ENCODE assay signal across 8 cellular contexts in genomic region chr6:149922642-149923326, GRCh38. TPM values are rescaled to one million over a fixed set of nuclear protein-coding genes. Genes with fewer than 3 reads are reported as not detected.
DNase-seq lines count a peak whose midpoint lies in the region; ATAC-seq and TF ChIP-seq lines count a peak whose summit lies in the region.

TSS of gene RAET1G (minus strand) at chr6:149923121. CDS start at chr6:149923010, 111 bp downstream.

- no peaks in the 10 kb centered on the region for H4K20me1 ChIP-seq in IMR-90 (ENCODE audit: insufficient read depth, low read length)

- H2AFZ ChIP-seq in IMR-90 (replicated peaks; ENCODE audit: low read length, poor library complexity), result peak within 1 kb of the TSS; percentile 98

- in situ Hi-C loops in IMR-90 (cut with MboI; ENCODE audit: low sequenced_read_pairs), result loop anchor here (5.0 to 10.0 kb wide), 4 partner anchors 55 to 378 kb away; partner anchors contain the start of gene PPIL4

- no peaks in the 10 kb centered on the region for H3K9me1 ChIP-seq in IMR-90 (ENCODE audit: insufficient read depth, low read length)

- H3K9me3 ChIP-seq in IMR-90 (ENCODE audit: control insufficient read depth, insufficient read depth, low read length), result no peaks in the 10 kb centered on the region

- H3K4me3 ChIP-seq in IMR-90 (ENCODE audit: insufficient read depth, low read depth, low read length) (peak within 1 kb of the TSS; percentile 59), foreskin fibroblast (ENCODE audit: low read depth in 1 of 2, low read length in 2 of 2) (peak within 1 kb of the TSS; percentile 65 to 75)

- TF ChIP-seq RAD21 in IMR-90 (IDR thresholded peaks at IDR 0.05; ENCODE audit: low read length), result no peak

- H2BK15ac ChIP-seq in IMR-90 (ENCODE audit: low read depth, low read length), result no peak within 1 kb of the TSS

- H3K27ac ChIP-seq in IMR-90 (ENCODE audit: insufficient read depth, low read length), result no peak within 1 kb of the TSS; the same call in 1 of the 2 replicates

- H4K5ac ChIP-seq in IMR-90 (ENCODE audit: low read depth, low read length), result no peak within 1 kb of the TSS

- intact Hi-C loops in IMR-90 (cut with micrococcal nuclease), result loop anchor here (1.0 kb wide), 1 partner anchor 199 kb away; no protein-coding TSS in a partner anchor

- H3K4me1 ChIP-seq in IMR-90 (ENCODE audit: control insufficient read depth, insufficient read depth, low read length), result peaks cover 2% of the 10 kb centered on the region; the same call in 1 of the 2 replicates

- CTCF ChIA-PET in IMR-90 (lab: Yijun Ruan, JAX), result no interaction called here

- H2BK20ac ChIP-seq in IMR-90 (ENCODE audit: low read depth, low read length), result no peak within 1 kb of the TSS

- H3K79me1 ChIP-seq in IMR-90 (ENCODE audit: low read depth in 1 of 2, low read length in 2 of 2), result no peaks in the 10 kb centered on the region; a peak in 1 of 4 replicates

- H3K4me3 Mint-ChIP-seq in natural killer cell treated with Interleukin-12 subunit alpha and Interleukin-12 subunit beta and Interleukin-15 and Interleukin-18, amount 100 ng/mL, for 72 hours, result peak within 1 kb of the TSS; percentile 68

- POLR2A ChIA-PET in IMR-90 (lab: Charles Lee; ENCODE audit: unreplicated experiment), result no interaction called here

- H3K27me3 ChIP-seq in IMR-90 (ENCODE audit: control insufficient read depth, insufficient read depth, low read length), result no peaks in the 10 kb centered on the region; the same call in 1 of the 2 replicates

- no peak within 1 kb of the TSS for H2BK5ac ChIP-seq in IMR-90 (ENCODE audit: low read depth, low read length, poor library complexity, severe bottlenecking)

- TF ChIP-seq POLR2A in IMR-90 (IDR thresholded peaks at IDR 0.05; ENCODE audit: low read depth, low read length), result no peak

- 2% methylated on average over 7 of the region's 40 CpGs; no CpG with 5 or more reads in 1 of the 2 experiments for WGBS in IMR-90 (ENCODE audit: extremely low coverage in 2 of 2, insufficient read length in 1 of 2), 2 experiments

- BruUV-seq in IMR-90 (replicated peaks; lab: Mats Ljungman, UMichigan), result no TSS peak

- peaks cover 65 to 87% of the 10 kb centered on the region in 2 donors for H3K27me3 Mint-ChIP-seq in natural killer cell treated with Interleukin-12 subunit alpha and Interleukin-12 subunit beta and Interleukin-15 and Interleukin-18, amount 100 ng/mL, for 72 hours

- dilution Hi-C loops in IMR-90 (cut with HindIII; ENCODE audit: low sequenced_read_pairs, unreplicated experiment), result no loop called here

- TF ChIP-seq CTCF in IMR-90 (conservative IDR thresholded peaks at IDR 0.05; ENCODE audit: low read depth, low read length) (no peak), foreskin fibroblast (IDR thresholded peaks at IDR 0.05; ENCODE audit: low read depth, low read length) (no peak)

- peak; percentile 93 for ATAC-seq in IMR-90 (ENCODE audit: low read depth)
- peak; percentile 90 for ATAC-seq in natural killer cell treated with Interleukin-12 subunit alpha and Interleukin-12 subunit beta and Interleukin-15 and Interleukin-18, amount 100 ng/mL, for 72 hours
- no peak for ATAC-seq in GM18870 (IDR thresholded peaks at IDR 0.05; ENCODE audit: unreplicated experiment)

- no peaks in the 10 kb centered on the region for H3K36me3 ChIP-seq in IMR-90 (ENCODE audit: control insufficient read depth, insufficient read depth, low read length)

- no peaks in the 10 kb centered on the region for H3K36me3 Mint-ChIP-seq in natural killer cell treated with Interleukin-12 subunit alpha and Interleukin-12 subunit beta and Interleukin-15 and Interleukin-18, amount 100 ng/mL, for 72 hours

- no peaks in the 10 kb centered on the region for H3K9me3 Mint-ChIP-seq in natural killer cell treated with Interleukin-12 subunit alpha and Interleukin-12 subunit beta and Interleukin-15 and Interleukin-18, amount 100 ng/mL, for 72 hours

- H3K14ac ChIP-seq in IMR-90 (replicated peaks; ENCODE audit: low read depth, low read length), result no peak within 1 kb of the TSS

- DNase-seq in DMS53 treated with DMSO at 0.1 percent for 48 hours (lab: John Stamatoyannopoulos, UW; ENCODE audit: unreplicated experiment), result peak; percentile 72
- peak; percentile 96 for DNase-seq in IMR-90
- DNase-seq in SIG-M5 treated with dmso at 0.1 percent for 504 hours (lab: John Stamatoyannopoulos, UW; ENCODE audit: unreplicated experiment), result peak; percentile 93
- DNase-seq in activated gamma-delta T cell treated with anti-CD3 and anti-CD28 coated beads, Interleukin-2, amount 50 U/mL, for 16 hours (ENCODE audit: low read depth), result peak; percentile 62
- DNase-seq in foreskin fibroblast, result peak; percentile 96 to 98
- DNase-seq in natural killer cell treated with Interleukin-12 subunit alpha and Interleukin-12 subunit beta and Interleukin-15 and Interleukin-18, amount 100 ng/mL, for 72 hours (ENCODE audit: low spot score), result peak; percentile 71
- DNase-seq in stimulated activated CD8-positive, alpha-beta memory T cell treated with anti-CD3 and anti-CD28 coated beads, Interleukin-7, amount 100 ng/mL, for 48 hours (ENCODE audit: extremely low read depth in 1 of 2, low read depth in 1 of 2), result peak; percentile 61 to 77

- peaks cover 15 to 17% of the 10 kb centered on the region in 2 donors for H3K4me1 Mint-ChIP-seq in natural killer cell treated with Interleukin-12 subunit alpha and Interleukin-12 subunit beta and Interleukin-15 and Interleukin-18, amount 100 ng/mL, for 72 hours (ENCODE audit: low read depth in 2 of 2)

- H3K23ac ChIP-seq in IMR-90 (ENCODE audit: low read depth, low read length), result no peak within 1 kb of the TSS

- H3K4me2 ChIP-seq in IMR-90 (ENCODE audit: low read depth, low read length), result peak within 1 kb of the TSS; percentile 82

- H3K9ac ChIP-seq in IMR-90 (ENCODE audit: low read depth, low read length), result peak within 1 kb of the TSS; percentile 23

- peak within 1 kb of the TSS; percentile 1 for H2AK9ac ChIP-seq in IMR-90 (replicated peaks; ENCODE audit: low read depth, low read length, poor library complexity)

- H4K91ac ChIP-seq in IMR-90 (ENCODE audit: insufficient read depth, low read depth, low read length), result no peak within 1 kb of the TSS

- H2AK5ac ChIP-seq in IMR-90 (ENCODE audit: low read depth, low read length), result no peak within 1 kb of the TSS

- no peak within 1 kb of the TSS for H3K18ac ChIP-seq in IMR-90 (ENCODE audit: low read depth, low read length)

- no peak within 1 kb of the TSS for H4K8ac ChIP-seq in IMR-90 (ENCODE audit: low read depth in 2 of 2, low read length in 2 of 2)

- no peak within 1 kb of the TSS for H3K27ac Mint-ChIP-seq in natural killer cell treated with Interleukin-12 subunit alpha and Interleukin-12 subunit beta and Interleukin-15 and Interleukin-18, amount 100 ng/mL, for 72 hours

- H3K4ac ChIP-seq in IMR-90 (ENCODE audit: low read depth, low read length), result no peak within 1 kb of the TSS

- H2BK120ac ChIP-seq in IMR-90 (ENCODE audit: low read depth, low read length), result no peak within 1 kb of the TSS

- H3K56ac ChIP-seq in IMR-90 (ENCODE audit: extremely low read depth, insufficient read depth, low read length), result no peak within 1 kb of the TSS

TF ChIP-seq in IMR-90, 13 proteins besides CTCF, POLR2A, EP300 and RAD21:
- TF ChIP-seq RCOR1 (IDR thresholded peaks at IDR 0.05; ENCODE audit: insufficient replicate concordance, low read length) (no peak), CEBPB (IDR thresholded peaks at IDR 0.05; ENCODE audit: low read depth, low read length) (no peak), CHD1 (IDR thresholded peaks at IDR 0.05; ENCODE audit: low read depth, low read length) (no peak), MAZ (IDR thresholded peaks at IDR 0.05; ENCODE audit: borderline replicate concordance, low read depth, low read length) (peak; percentile 79), RFX5 (IDR thresholded peaks at IDR 0.05; ENCODE audit: low read depth, low read length) (no peak)

RNA-seq across cellular contexts. Expression of gene RAET1G, which starts in this region (rescaled TPM):
- 1.3 and 2.2 TPM in 2 replicates for total RNA-seq in IMR-90 (2012; rRNA removed)
- 3.6 and 4.2 TPM in 2 replicates for polyA plus RNA-seq in IMR-90 (2012; rRNA removed)
- polyA plus RNA-seq in IMR-90 (2012; cell fraction: cytosol; rRNA removed), result 2.9 and 4.8 TPM in 2 replicates
- 1.3 and 2.7 TPM in 2 replicates for polyA plus RNA-seq in IMR-90 (2012; cell fraction: nucleus; rRNA removed; ENCODE audit: low replicate concordance)
- under 1 TPM in 1 of 2 donors, not detected in 1; 0.43 TPM for total RNA-seq in natural killer cell treated with Interleukin-12 subunit alpha and Interleukin-12 subunit beta and Interleukin-15 and Interleukin-18, amount 100 ng/mL, for 72 hours

Comparison
In these comparisons a context has a peak if more than half of its experiments do, and no peak if none do; other contexts are left out.
1. Peak in DNase-seq and ATAC-seq in natural killer cell treated with Interleukin-12 subunit alpha and Interleukin-12 subunit beta and Interleukin-15 and Interleukin-18, amount 100 ng/mL, for 72 hours; RNA of the gene not detected or under 1 TPM.